In the genomic region with DNA sequence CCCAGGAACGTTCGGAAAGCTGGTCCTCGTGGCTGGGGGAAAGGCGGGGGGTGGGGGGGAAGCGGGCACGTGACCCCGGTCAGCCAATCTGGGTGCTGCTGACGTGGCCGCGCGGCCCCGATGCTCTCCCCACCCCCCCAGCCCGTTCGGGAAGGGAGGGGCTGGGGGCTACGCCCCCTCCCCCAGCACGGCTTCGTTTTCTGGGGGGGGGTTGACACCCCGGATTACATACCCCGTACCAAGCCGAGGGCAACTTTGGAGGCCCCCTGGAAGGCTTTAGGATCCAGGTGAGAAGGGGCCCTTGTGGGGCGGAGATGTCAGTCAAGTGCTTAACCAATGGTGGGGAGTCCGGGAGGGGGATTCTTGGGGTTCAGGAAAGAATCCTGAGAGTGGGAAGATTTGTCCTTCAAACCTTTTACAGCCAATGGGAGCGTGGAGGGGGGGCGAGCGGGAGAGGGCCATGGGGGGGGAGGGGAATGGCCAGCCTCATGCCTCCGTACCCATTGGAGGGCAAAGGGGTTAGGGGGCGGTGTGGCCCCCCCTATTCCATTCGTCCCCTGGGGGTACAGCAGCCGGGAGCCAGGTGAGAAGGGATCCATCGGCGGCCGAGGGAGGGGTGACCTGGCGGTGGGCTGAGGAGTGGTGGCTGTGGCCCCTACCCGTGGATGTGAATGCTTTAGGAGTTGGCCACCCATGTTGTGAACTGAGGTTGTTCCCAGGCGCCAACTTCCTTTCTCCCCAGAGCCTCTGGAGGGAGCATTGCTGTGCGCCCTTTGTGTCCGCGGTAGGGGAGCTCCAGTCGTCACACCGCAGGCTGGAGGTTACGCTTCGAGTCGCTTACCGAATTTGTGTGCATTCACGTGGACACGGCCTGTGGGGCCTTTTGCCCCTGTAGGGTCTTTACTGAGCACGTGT, we compare ENCODE assay signal across 1 cellular context.
A peak's percentile ranks its signal among the peaks of the same experiment; 100 is the strongest.
TF ChIP-seq lines count a peak whose summit lies in the region.

No MANE protein-coding gene starts in this region.

TF ChIP-seq in HepG2, 621 proteins besides CTCF, POLR2A, EP300 and RAD21 (continued from another document and continues in another):
- TF ChIP-seq, protein P1, sequence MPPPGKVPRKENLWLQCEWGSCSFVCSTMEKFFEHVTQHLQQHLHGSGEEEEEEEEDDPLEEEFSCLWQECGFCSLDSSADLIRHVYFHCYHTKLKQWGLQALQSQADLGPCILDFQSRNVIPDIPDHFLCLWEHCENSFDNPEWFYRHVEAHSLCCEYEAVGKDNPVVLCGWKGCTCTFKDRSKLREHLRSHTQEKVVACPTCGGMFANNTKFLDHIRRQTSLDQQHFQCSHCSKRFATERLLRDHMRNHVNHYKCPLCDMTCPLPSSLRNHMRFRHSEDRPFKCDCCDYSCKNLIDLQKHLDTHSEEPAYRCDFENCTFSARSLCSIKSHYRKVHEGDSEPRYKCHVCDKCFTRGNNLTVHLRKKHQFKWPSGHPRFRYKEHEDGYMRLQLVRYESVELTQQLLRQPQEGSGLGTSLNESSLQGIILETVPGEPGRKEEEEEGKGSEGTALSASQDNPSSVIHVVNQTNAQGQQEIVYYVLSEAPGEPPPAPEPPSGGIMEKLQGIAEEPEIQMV (CRISPR knock-in tag; IDR thresholded peaks at IDR 0.05; ENCODE audit: low read depth): peak; percentile 87
- TF ChIP-seq SNAPC2 (CRISPR knock-in tag; IDR thresholded peaks at IDR 0.05) (peak; percentile 66; the same call in 1 of the 2 replicates), ZNF883 (CRISPR knock-in tag; IDR thresholded peaks at IDR 0.05; ENCODE audit: not compliant biosample characterization) (peak; percentile 23), ZNF644 (CRISPR knock-in tag; IDR thresholded peaks at IDR 0.05; ENCODE audit: low read depth) (no peak; the same call in 1 of the 2 replicates), ZNF562 (CRISPR knock-in tag; IDR thresholded peaks at IDR 0.05; ENCODE audit: borderline replicate concordance) (no peak), ZNF709 (CRISPR knock-in tag; IDR thresholded peaks at IDR 0.05) (0 out of 2 replicates have a peak, but pooled peaks have one; percentile 63), ZNF563 (CRISPR knock-in tag; IDR thresholded peaks at IDR 0.05) (no peak; the same call in 1 of the 2 replicates), HMGA1 (CRISPR knock-in tag; conservative IDR thresholded peaks at IDR 0.05) (no peak), ZNF143 (CRISPR knock-in tag; IDR thresholded peaks at IDR 0.05) (no peak), ZBTB7B (CRISPR knock-in tag; IDR thresholded peaks at IDR 0.05) (peak; percentile 91), CEBPG (CRISPR knock-in tag; IDR thresholded peaks at IDR 0.05) (no peak), JUN (CRISPR knock-in tag; IDR thresholded peaks at IDR 0.05) (peak; percentile 67; the same call in 1 of the 2 replicates), ATF7 (IDR thresholded peaks at IDR 0.05) (no peak), ATF7 (CRISPR knock-in tag; IDR thresholded peaks at IDR 0.05) (no peak; the same call in 1 of the 2 replicates), NFE2L1 (CRISPR knock-in tag; IDR thresholded peaks at IDR 0.05; ENCODE audit: borderline replicate concordance) (no peak), KDM3A (CRISPR knock-in tag; IDR thresholded peaks at IDR 0.05; ENCODE audit: low read depth) (no peak)
- TF ChIP-seq, protein P2, sequence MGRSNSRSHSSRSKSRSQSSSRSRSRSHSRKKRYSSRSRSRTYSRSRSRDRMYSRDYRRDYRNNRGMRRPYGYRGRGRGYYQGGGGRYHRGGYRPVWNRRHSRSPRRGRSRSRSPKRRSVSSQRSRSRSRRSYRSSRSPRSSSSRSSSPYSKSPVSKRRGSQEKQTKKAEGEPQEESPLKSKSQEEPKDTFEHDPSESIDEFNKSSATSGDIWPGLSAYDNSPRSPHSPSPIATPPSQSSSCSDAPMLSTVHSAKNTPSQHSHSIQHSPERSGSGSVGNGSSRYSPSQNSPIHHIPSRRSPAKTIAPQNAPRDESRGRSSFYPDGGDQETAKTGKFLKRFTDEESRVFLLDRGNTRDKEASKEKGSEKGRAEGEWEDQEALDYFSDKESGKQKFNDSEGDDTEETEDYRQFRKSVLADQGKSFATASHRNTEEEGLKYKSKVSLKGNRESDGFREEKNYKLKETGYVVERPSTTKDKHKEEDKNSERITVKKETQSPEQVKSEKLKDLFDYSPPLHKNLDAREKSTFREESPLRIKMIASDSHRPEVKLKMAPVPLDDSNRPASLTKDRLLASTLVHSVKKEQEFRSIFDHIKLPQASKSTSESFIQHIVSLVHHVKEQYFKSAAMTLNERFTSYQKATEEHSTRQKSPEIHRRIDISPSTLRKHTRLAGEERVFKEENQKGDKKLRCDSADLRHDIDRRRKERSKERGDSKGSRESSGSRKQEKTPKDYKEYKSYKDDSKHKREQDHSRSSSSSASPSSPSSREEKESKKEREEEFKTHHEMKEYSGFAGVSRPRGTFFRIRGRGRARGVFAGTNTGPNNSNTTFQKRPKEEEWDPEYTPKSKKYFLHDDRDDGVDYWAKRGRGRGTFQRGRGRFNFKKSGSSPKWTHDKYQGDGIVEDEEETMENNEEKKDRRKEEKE (IDR thresholded peaks at IDR 0.05): no peak
- TF ChIP-seq, protein P3, sequence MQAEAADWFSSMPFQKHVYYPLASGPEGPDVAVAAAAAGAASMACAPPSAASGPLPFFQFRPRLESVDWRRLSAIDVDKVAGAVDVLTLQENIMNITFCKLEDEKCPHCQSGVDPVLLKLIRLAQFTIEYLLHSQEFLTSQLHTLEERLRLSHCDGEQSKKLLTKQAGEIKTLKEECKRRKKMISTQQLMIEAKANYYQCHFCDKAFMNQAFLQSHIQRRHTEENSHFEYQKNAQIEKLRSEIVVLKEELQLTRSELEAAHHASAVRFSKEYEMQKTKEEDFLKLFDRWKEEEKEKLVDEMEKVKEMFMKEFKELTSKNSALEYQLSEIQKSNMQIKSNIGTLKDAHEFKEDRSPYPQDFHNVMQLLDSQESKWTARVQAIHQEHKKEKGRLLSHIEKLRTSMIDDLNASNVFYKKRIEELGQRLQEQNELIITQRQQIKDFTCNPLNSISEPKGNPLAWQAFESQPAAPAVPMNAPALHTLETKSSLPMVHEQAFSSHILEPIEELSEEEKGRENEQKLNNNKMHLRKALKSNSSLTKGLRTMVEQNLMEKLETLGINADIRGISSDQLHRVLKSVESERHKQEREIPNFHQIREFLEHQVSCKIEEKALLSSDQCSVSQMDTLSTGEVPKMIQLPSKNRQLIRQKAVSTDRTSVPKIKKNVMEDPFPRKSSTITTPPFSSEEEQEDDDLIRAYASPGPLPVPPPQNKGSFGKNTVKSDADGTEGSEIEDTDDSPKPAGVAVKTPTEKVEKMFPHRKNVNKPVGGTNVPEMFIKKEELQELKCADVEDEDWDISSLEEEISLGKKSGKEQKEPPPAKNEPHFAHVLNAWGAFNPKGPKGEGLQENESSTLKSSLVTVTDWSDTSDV (CRISPR knock-in tag; IDR thresholded peaks at IDR 0.05): no peak
- TF ChIP-seq, protein P4, sequence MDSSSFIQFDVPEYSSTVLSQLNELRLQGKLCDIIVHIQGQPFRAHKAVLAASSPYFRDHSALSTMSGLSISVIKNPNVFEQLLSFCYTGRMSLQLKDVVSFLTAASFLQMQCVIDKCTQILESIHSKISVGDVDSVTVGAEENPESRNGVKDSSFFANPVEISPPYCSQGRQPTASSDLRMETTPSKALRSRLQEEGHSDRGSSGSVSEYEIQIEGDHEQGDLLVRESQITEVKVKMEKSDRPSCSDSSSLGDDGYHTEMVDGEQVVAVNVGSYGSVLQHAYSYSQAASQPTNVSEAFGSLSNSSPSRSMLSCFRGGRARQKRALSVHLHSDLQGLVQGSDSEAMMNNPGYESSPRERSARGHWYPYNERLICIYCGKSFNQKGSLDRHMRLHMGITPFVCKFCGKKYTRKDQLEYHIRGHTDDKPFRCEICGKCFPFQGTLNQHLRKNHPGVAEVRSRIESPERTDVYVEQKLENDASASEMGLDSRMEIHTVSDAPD (CRISPR knock-in tag; IDR thresholded peaks at IDR 0.05): peak; percentile 77; the same call in 1 of the 2 replicates
- TF ChIP-seq, protein P5, sequence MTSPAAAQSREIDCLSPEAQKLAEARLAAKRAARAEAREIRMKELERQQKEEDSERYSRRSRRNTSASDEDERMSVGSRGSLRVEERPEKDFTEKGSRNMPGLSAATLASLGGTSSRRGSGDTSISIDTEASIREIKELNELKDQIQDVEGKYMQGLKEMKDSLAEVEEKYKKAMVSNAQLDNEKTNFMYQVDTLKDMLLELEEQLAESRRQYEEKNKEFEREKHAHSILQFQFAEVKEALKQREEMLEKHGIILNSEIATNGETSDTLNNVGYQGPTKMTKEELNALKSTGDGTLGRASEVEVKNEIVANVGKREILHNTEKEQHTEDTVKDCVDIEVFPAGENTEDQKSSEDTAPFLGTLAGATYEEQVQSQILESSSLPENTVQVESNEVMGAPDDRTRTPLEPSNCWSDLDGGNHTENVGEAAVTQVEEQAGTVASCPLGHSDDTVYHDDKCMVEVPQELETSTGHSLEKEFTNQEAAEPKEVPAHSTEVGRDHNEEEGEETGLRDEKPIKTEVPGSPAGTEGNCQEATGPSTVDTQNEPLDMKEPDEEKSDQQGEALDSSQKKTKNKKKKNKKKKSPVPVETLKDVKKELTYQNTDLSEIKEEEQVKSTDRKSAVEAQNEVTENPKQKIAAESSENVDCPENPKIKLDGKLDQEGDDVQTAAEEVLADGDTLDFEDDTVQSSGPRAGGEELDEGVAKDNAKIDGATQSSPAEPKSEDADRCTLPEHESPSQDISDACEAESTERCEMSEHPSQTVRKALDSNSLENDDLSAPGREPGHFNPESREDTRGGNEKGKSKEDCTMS (CRISPR knock-in tag; conservative IDR thresholded peaks at IDR 0.05): no peak
- TF ChIP-seq, protein P6, sequence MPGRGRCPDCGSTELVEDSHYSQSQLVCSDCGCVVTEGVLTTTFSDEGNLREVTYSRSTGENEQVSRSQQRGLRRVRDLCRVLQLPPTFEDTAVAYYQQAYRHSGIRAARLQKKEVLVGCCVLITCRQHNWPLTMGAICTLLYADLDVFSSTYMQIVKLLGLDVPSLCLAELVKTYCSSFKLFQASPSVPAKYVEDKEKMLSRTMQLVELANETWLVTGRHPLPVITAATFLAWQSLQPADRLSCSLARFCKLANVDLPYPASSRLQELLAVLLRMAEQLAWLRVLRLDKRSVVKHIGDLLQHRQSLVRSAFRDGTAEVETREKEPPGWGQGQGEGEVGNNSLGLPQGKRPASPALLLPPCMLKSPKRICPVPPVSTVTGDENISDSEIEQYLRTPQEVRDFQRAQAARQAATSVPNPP (CRISPR knock-in tag; IDR thresholded peaks at IDR 0.05): 0 out of 2 replicates have a peak, but pooled peaks have one; percentile 63
- TF ChIP-seq, protein P7, sequence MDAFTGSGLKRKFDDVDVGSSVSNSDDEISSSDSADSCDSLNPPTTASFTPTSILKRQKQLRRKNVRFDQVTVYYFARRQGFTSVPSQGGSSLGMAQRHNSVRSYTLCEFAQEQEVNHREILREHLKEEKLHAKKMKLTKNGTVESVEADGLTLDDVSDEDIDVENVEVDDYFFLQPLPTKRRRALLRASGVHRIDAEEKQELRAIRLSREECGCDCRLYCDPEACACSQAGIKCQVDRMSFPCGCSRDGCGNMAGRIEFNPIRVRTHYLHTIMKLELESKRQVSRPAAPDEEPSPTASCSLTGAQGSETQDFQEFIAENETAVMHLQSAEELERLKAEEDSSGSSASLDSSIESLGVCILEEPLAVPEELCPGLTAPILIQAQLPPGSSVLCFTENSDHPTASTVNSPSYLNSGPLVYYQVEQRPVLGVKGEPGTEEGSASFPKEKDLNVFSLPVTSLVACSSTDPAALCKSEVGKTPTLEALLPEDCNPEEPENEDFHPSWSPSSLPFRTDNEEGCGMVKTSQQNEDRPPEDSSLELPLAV (CRISPR knock-in tag; conservative IDR thresholded peaks at IDR 0.05; ENCODE audit: low read depth): no peak
- TF ChIP-seq, protein P8, sequence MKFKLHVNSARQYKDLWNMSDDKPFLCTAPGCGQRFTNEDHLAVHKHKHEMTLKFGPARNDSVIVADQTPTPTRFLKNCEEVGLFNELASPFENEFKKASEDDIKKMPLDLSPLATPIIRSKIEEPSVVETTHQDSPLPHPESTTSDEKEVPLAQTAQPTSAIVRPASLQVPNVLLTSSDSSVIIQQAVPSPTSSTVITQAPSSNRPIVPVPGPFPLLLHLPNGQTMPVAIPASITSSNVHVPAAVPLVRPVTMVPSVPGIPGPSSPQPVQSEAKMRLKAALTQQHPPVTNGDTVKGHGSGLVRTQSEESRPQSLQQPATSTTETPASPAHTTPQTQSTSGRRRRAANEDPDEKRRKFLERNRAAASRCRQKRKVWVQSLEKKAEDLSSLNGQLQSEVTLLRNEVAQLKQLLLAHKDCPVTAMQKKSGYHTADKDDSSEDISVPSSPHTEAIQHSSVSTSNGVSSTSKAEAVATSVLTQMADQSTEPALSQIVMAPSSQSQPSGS (CRISPR knock-in tag; IDR thresholded peaks at IDR 0.05): peak; percentile 58; the same call in 1 of the 2 replicates
- TF ChIP-seq, protein P9, sequence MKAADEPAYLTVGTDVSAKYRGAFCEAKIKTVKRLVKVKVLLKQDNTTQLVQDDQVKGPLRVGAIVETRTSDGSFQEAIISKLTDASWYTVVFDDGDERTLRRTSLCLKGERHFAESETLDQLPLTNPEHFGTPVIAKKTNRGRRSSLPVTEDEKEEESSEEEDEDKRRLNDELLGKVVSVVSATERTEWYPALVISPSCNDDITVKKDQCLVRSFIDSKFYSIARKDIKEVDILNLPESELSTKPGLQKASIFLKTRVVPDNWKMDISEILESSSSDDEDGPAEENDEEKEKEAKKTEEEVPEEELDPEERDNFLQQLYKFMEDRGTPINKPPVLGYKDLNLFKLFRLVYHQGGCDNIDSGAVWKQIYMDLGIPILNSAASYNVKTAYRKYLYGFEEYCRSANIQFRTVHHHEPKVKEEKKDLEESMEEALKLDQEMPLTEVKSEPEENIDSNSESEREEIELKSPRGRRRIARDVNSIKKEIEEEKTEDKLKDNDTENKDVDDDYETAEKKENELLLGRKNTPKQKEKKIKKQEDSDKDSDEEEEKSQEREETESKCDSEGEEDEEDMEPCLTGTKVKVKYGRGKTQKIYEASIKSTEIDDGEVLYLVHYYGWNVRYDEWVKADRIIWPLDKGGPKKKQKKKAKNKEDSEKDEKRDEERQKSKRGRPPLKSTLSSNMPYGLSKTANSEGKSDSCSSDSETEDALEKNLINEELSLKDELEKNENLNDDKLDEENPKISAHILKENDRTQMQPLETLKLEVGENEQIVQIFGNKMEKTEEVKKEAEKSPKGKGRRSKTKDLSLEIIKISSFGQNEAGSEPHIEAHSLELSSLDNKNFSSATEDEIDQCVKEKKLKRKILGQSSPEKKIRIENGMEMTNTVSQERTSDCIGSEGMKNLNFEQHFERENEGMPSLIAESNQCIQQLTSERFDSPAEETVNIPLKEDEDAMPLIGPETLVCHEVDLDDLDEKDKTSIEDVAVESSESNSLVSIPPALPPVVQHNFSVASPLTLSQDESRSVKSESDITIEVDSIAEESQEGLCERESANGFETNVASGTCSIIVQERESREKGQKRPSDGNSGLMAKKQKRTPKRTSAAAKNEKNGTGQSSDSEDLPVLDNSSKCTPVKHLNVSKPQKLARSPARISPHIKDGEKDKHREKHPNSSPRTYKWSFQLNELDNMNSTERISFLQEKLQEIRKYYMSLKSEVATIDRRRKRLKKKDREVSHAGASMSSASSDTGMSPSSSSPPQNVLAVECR (CRISPR knock-in tag; IDR thresholded peaks at IDR 0.05; ENCODE audit: borderline replicate concordance): no peak; the same call in 1 of the 2 replicates
